In the genomic region with DNA sequence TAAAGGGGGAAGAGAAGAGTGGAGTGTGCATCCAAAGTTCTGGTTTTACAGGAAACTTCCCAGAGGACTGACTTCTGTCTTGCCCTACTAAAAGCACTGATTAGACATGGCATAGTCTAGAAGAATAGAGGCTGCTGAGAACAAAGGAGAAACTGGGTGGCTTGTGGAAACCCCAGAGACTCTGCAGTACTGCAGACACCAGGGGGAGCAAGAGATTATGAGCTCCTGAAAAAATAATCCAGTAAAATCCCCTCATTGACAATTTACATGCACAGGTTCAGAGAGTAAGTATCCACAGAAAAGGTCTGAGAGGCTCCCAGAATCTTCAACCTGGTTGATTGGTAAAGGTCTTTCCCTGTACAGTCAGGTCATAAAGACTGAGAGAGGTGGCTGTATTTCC, we compare ENCODE assay signal across 9 cellular contexts. TPM values are rescaled to one million over a fixed set of nuclear protein-coding genes. Genes with fewer than 3 reads are reported as not detected.
DNase-seq lines count a peak whose midpoint lies in the region; ATAC-seq and TF ChIP-seq lines count a peak whose summit lies in the region.
"Had no signal": no experiment of that assay in that cellular context is flagged by ENCODE, and none has a peak within 500 bp of the region (broad histone marks: within the 10 kb centered on the region; RNA-seq: fewer than 3 reads in every experiment).

No MANE protein-coding gene starts in this region.

- no peak overlapping the region for H3K4me3 ChIP-seq in endodermal cell (ENCODE audit: low read length)
- no peak overlapping the region for H3K4me3 ChIP-seq in gastrocnemius medialis

- H3K27me3 Mint-ChIP-seq in endodermal cell (ENCODE audit: insufficient read depth) = no peaks in the 10 kb centered on the region

- ATAC-seq in gastrocnemius medialis = no peak
- no peak for ATAC-seq in HG03108 (IDR thresholded peaks at IDR 0.05; ENCODE audit: unreplicated experiment)

- H3K36me3 Mint-ChIP-seq in endodermal cell (ENCODE audit: low read depth) = peaks cover 5% of the 10 kb centered on the region

- H3K27ac ChIP-seq in endodermal cell (ENCODE audit: low read depth, low read length) (no peak overlapping the region), gastrocnemius medialis (no peak overlapping the region)

- no peaks in the 10 kb centered on the region for H3K27me3 ChIP-seq in endodermal cell (ENCODE audit: control insufficient read depth, insufficient read depth, low read length, poor library complexity, severe bottlenecking)
- H3K27me3 ChIP-seq in gastrocnemius medialis = no peaks in the 10 kb centered on the region

- TF ChIP-seq POLR2A in gastrocnemius medialis (IDR thresholded peaks at IDR 0.05) = no peak

- intact Hi-C loops in gastrocnemius medialis (cut with DNase I; ENCODE audit: low total_unique reads) = loop anchor here (2.0 kb wide), 1 partner anchor 371 kb away; no protein-coding TSS in a partner anchor

- H3K4me3 Mint-ChIP-seq in endodermal cell = no peak overlapping the region

- H3K4me1 ChIP-seq in endodermal cell (ENCODE audit: control insufficient read depth, insufficient read depth, low read length) (no peaks in the 10 kb centered on the region), gastrocnemius medialis (no peaks in the 10 kb centered on the region)

- peaks cover 18% of the 10 kb centered on the region for H3K9me3 Mint-ChIP-seq in endodermal cell

- H3K27ac Mint-ChIP-seq in endodermal cell = no peak overlapping the region

- H3K9me3 ChIP-seq in endodermal cell (ENCODE audit: control insufficient read depth, low read length) (peaks cover 41% of the 10 kb centered on the region), gastrocnemius medialis (no peaks in the 10 kb centered on the region)

- H3K36me3 ChIP-seq in endodermal cell (ENCODE audit: control insufficient read depth, insufficient read depth, low read length) (no peaks in the 10 kb centered on the region), gastrocnemius medialis (no peaks in the 10 kb centered on the region)

- DNase-seq in NCI-H345 (lab: John Stamatoyannopoulos, UW) (peak; percentile 10), NCI-H345 treated with DMSO at 0.1 percent for 48 hours (lab: John Stamatoyannopoulos, UW; ENCODE audit: unreplicated experiment) (no peak), NCI-H146 (lab: John Stamatoyannopoulos, UW) (peak; percentile 47), endodermal cell (peak; percentile 78), gastrocnemius medialis (no peak), MV-4-11 (lab: John Stamatoyannopoulos, UW) (no peak), NCI-H128 (lab: John Stamatoyannopoulos, UW; ENCODE audit: unreplicated experiment) (no peak)

- H3K4me1 Mint-ChIP-seq in endodermal cell = peaks cover 11% of the 10 kb centered on the region

- in situ Hi-C loops in gastrocnemius medialis (cut with MboI; ENCODE audit: low sequenced_read_pairs in 4 of 4) = no loop called here

- no peak overlapping the region for H3K9ac ChIP-seq in endodermal cell (ENCODE audit: extremely low read depth, low read length, poor library complexity, severe bottlenecking)

- TF ChIP-seq CTCF in endodermal cell (conservative IDR thresholded peaks at IDR 0.05) (peak; percentile 82), gastrocnemius medialis (IDR thresholded peaks at IDR 0.05 in 4 of 5, conservative IDR thresholded peaks at IDR 0.05 in 1 of 5) (peak in 4 of 5 experiments; percentile 43 to 49 (median 46))

RNA-seq across cellular contexts. Expression of a gene that starts 48.7 kb away (rescaled TPM):
- total RNA-seq in endodermal cell = 10 to 100 TPM; 38.9 to 48.1 TPM
- polyA plus RNA-seq in endodermal cell (2013, experiment 1 of 2) = 6.1 TPM
- polyA plus RNA-seq in endodermal cell (2013, experiment 2 of 2) = 6.6 TPM
- total RNA-seq in gastrocnemius medialis = under 1 TPM; 0.20 to 0.88 (median 0.61) TPM
- total RNA-seq: mesenteric fat pad had no signal

Comparison
In these comparisons a context has a peak if more than half of its experiments do, and no peak if none do; other contexts are left out.
1. DNase-seq: peak in NCI-H345 (single experiment), NCI-H146 (single experiment) and endodermal cell (single experiment); none in NCI-H345 treated with DMSO at 0.1 percent for 48 hours (single experiment), gastrocnemius medialis (0 of 2), MV-4-11 (single experiment) and NCI-H128 (single experiment).
2. RNA of a gene that starts 48.7 kb away (total RNA-seq): 38.9 to 48.1 TPM in endodermal cell; 0.20 to 0.88 TPM in gastrocnemius medialis; every median in the first group is over 10 times any median in the second.